34 cellular contexts compared by ENCODE assay signal in genomic region chr16:50800074-50800473, GRCh38. TPM values are rescaled to one million over a fixed set of nuclear protein-coding genes. Genes with fewer than 3 reads are reported as not detected.
DNase-seq lines count a peak whose midpoint lies in the region; ATAC-seq, FAIRE-seq and TF ChIP-seq lines count a peak whose summit lies in the region.
"Had no signal": no experiment of that assay in that cellular context is flagged by ENCODE, and none has a peak within 500 bp of the region (broad histone marks: within the 10 kb centered on the region; RNA-seq: fewer than 3 reads in every experiment).

No MANE protein-coding gene starts in this region.

- H3K79me2 ChIP-seq in neural progenitor cell (ENCODE audit: low read depth) (no peaks in the 10 kb centered on the region), SK-N-SH (ENCODE audit: insufficient read depth) (no peaks in the 10 kb centered on the region)

- H2AFZ ChIP-seq in neural progenitor cell (replicated peaks) (no peak overlapping the region), SK-N-SH (ENCODE audit: low read depth) (no peak overlapping the region)

- TF ChIP-seq EP300 in SK-N-SH (IDR thresholded peaks at IDR 0.05; ENCODE audit: borderline replicate concordance in 1 of 2, low read depth in 1 of 2, low read length in 1 of 2): no peak

- peaks cover 44% of the 10 kb centered on the region for H3K36me3 Mint-ChIP-seq in activated CD4-positive, alpha-beta T cell treated with anti-CD3 and anti-CD28 coated beads, Interleukin-2, amount 10 ng/mL, durations not matched to agents 7 days and 5 days (ENCODE audit: low read depth)
- peaks cover 56% of the 10 kb centered on the region for H3K36me3 Mint-ChIP-seq in activated T-helper 2 cell treated with anti-CD3 and anti-CD28 coated beads, Interferon-gamma antibody, Interleukin-2, Interleukin-4, amounts not matched to agents 10 μg/mL and 5 μg/mL and 100 μg/mL, durations not matched to agents 14 hours and 24 hours and 36 hours (ENCODE audit: low read depth)
- peaks cover 4% of the 10 kb centered on the region for H3K36me3 Mint-ChIP-seq in neural progenitor cell

- H3K27me3 ChIP-seq in neural progenitor cell (no peaks in the 10 kb centered on the region), SK-N-SH (ENCODE audit: insufficient read depth) (no peaks in the 10 kb centered on the region)
- H3K27me3 ChIP-seq: brain microvascular endothelial cell, dorsolateral prefrontal cortex, esophagus squamous epithelium, foreskin keratinocyte, heart right ventricle, right lobe of liver, spleen, tibial artery, vagina had no signal

- TF ChIP-seq RAD21 in SK-N-SH (IDR thresholded peaks at IDR 0.05; ENCODE audit: low read length): no peak

- H3K36me3 ChIP-seq in neural progenitor cell: no peaks in the 10 kb centered on the region
- peaks cover 3 to 27% of the 10 kb centered on the region in 2 experiments for H3K36me3 ChIP-seq in SK-N-SH (replicated peaks in 1 of 2; ENCODE audit: control insufficient read depth in 1 of 2, insufficient read depth in 2 of 2, low read length in 1 of 2)

- peak overlapping the region; percentile 11 for H3K27ac Mint-ChIP-seq in activated CD4-positive, alpha-beta T cell treated with anti-CD3 and anti-CD28 coated beads, Interleukin-2, amount 10 ng/mL, durations not matched to agents 7 days and 5 days
- peak overlapping the region; percentile 8 for H3K27ac Mint-ChIP-seq in activated T-helper 2 cell treated with anti-CD3 and anti-CD28 coated beads, Interferon-gamma antibody, Interleukin-2, Interleukin-4, amounts not matched to agents 10 μg/mL and 5 μg/mL and 100 μg/mL, durations not matched to agents 14 hours and 24 hours and 36 hours
- H3K27ac Mint-ChIP-seq in neural progenitor cell: no peak overlapping the region
- H3K27ac Mint-ChIP-seq: activated naive CD4-positive, alpha-beta T cell treated with anti-CD3 and anti-CD28 coated beads, Interleukin-2, amount 10 ng/mL, durations not matched to agents 7 days and 5 days had no signal

- H3K9me2 ChIP-seq in SK-N-SH: no peaks in the 10 kb centered on the region

- 97% methylated on average over 4 of the region's 4 CpGs for WGBS in SK-N-SH (ENCODE audit: low lambda C conversion rate)

- intact Hi-C loops in activated T-helper 2 cell treated with anti-CD3 and anti-CD28 coated beads, Interferon-gamma antibody, Interleukin-2, Interleukin-4, amounts not matched to agents 10 μg/mL and 5 μg/mL and 100 μg/mL, durations not matched to agents 14 hours and 24 hours and 36 hours (cut with micrococcal nuclease): no loop called here

- TF ChIP-seq CTCF in neural progenitor cell (IDR thresholded peaks at IDR 0.05) (no peak), SK-N-SH (IDR thresholded peaks at IDR 0.05) (no peak)

- H3K4me3 Mint-ChIP-seq in activated CD4-positive, alpha-beta T cell treated with anti-CD3 and anti-CD28 coated beads, Interleukin-2, amount 10 ng/mL, durations not matched to agents 7 days and 5 days: no peak overlapping the region
- no peak overlapping the region for H3K4me3 Mint-ChIP-seq in activated T-helper 2 cell treated with anti-CD3 and anti-CD28 coated beads, Interferon-gamma antibody, Interleukin-2, Interleukin-4, amounts not matched to agents 10 μg/mL and 5 μg/mL and 100 μg/mL, durations not matched to agents 14 hours and 24 hours and 36 hours (ENCODE audit: low read depth)
- no peak overlapping the region for H3K4me3 Mint-ChIP-seq in neural progenitor cell
- H3K4me3 Mint-ChIP-seq: activated naive CD4-positive, alpha-beta T cell treated with anti-CD3 and anti-CD28 coated beads, Interleukin-2, amount 10 ng/mL, durations not matched to agents 7 days and 5 days; naive B cell had no signal

- H3K9ac ChIP-seq in neural progenitor cell (no peak overlapping the region), SK-N-SH (no peak overlapping the region)

- POLR2A ChIA-PET in activated CD4-positive, alpha-beta T cell treated with anti-CD3 and anti-CD28 coated beads, Interleukin-2, amount 10 ng/mL, durations not matched to agents 7 days and 5 days (lab: Charles Lee): no interaction called here
- POLR2A ChIA-PET in SK-N-SH (lab: Yijun Ruan, JAX): no interaction called here

- H3K4me1 ChIP-seq in neural progenitor cell: peaks cover 11% of the 10 kb centered on the region
- peaks cover 0 to 2% of the 10 kb centered on the region in 2 experiments; a peak in 1 of 4 replicates for H3K4me1 ChIP-seq in SK-N-SH (ENCODE audit: control insufficient read depth in 1 of 2, insufficient read depth in 2 of 2, low read depth in 1 of 2, low read length in 1 of 2)
- H3K4me1 ChIP-seq: esophagus squamous epithelium, foreskin keratinocyte, heart right ventricle, prostate gland, right lobe of liver, spleen, tibial artery had no signal

- CTCF ChIA-PET in activated CD4-positive, alpha-beta T cell treated with anti-CD3 and anti-CD28 coated beads, Interleukin-2, amount 10 ng/mL, durations not matched to agents 7 days and 5 days (lab: Charles Lee): no interaction called here
- CTCF ChIA-PET in SK-N-SH (lab: Yijun Ruan, JAX): interaction anchor here (0.8 kb wide), 1 partner anchor 16 kb away, joined by 3 read pairs; no protein-coding TSS in a partner anchor

- no peaks in the 10 kb centered on the region for H4K20me1 ChIP-seq in neural progenitor cell (ENCODE audit: low read depth)
- H4K20me1 ChIP-seq in SK-N-SH (ENCODE audit: insufficient read depth): no peaks in the 10 kb centered on the region

- no peak overlapping the region for H3K27ac ChIP-seq in neural progenitor cell
- no peak overlapping the region for H3K27ac ChIP-seq in SK-N-SH (ENCODE audit: low read depth in 2 of 2, low read length in 1 of 2)
- H3K27ac ChIP-seq: brain microvascular endothelial cell, foreskin keratinocyte, heart right ventricle, prostate gland, right lobe of liver, tibial artery, vagina had no signal

- TF ChIP-seq POLR2A in GM12892 (IDR thresholded peaks at IDR 0.05; ENCODE audit: low read depth, low read length): no peak

- H3K27me3 Mint-ChIP-seq in activated CD4-positive, alpha-beta T cell treated with anti-CD3 and anti-CD28 coated beads, Interleukin-2, amount 10 ng/mL, durations not matched to agents 7 days and 5 days: no peaks in the 10 kb centered on the region
- no peaks in the 10 kb centered on the region for H3K27me3 Mint-ChIP-seq in activated T-helper 2 cell treated with anti-CD3 and anti-CD28 coated beads, Interferon-gamma antibody, Interleukin-2, Interleukin-4, amounts not matched to agents 10 μg/mL and 5 μg/mL and 100 μg/mL, durations not matched to agents 14 hours and 24 hours and 36 hours (ENCODE audit: low read depth)
- H3K27me3 Mint-ChIP-seq in neural progenitor cell (ENCODE audit: insufficient read depth, low read depth): no peaks in the 10 kb centered on the region
- H3K27me3 Mint-ChIP-seq: activated naive CD4-positive, alpha-beta T cell treated with anti-CD3 and anti-CD28 coated beads, Interleukin-2, amount 10 ng/mL, durations not matched to agents 7 days and 5 days; naive B cell had no signal

- DNase-seq in activated CD4-positive, alpha-beta T cell treated with anti-CD3 and anti-CD28 coated beads, Interleukin-2, amount 10 ng/mL, durations not matched to agents 7 days and 5 days: no peak
- no peak for DNase-seq in activated CD4-positive, alpha-beta T cell treated with anti-CD3 and anti-CD28 coated beads, Interleukin-2, amount 50 U/mL, for 1 hour
- DNase-seq in GM12892 (ENCODE audit: insufficient read length) (no peak), neural progenitor cell (ENCODE audit: low spot score) (peak; percentile 58), DMS153 treated with DMSO at 0.1 percent for 48 hours (lab: John Stamatoyannopoulos, UW; ENCODE audit: unreplicated experiment) (no peak), SK-N-SH (no peak)
- no peak for DNase-seq in activated T-helper 2 cell treated with anti-CD3 and anti-CD28 coated beads, Interferon-gamma antibody, Interleukin-2, Interleukin-4, amounts not matched to agents 10 μg/mL and 5 μg/mL and 100 μg/mL, durations not matched to agents 14 hours and 24 hours and 36 hours (ENCODE audit: low spot score)
- DNase-seq: ACHN; activated CD4-positive, CD25-positive, alpha-beta regulatory T cell; activated naive CD4-positive, alpha-beta T cell treated with anti-CD3 and anti-CD28 coated beads, Interleukin-2, amount 10 ng/mL, durations not matched to agents 7 days and 5 days; activated T-cell treated with anti-CD3 and anti-CD28 coated beads, Interleukin-2, amount 50 U/mL, for 48 hours; amygdala; brain microvascular endothelial cell; Caco-2; dorsolateral prefrontal cortex; esophagus squamous epithelium; foreskin keratinocyte; heart right ventricle; kidney; midbrain; naive B cell; NCI-H1436 treated with DMSO at 0.1 percent for 48 hours; NCI-H2081 treated with DMSO at 0.1 percent for 48 hours; NK-92 treated with Interleukin-12 subunit alpha and Interleukin-12 subunit beta, amount 100 ng/mL, for 24 hours; occipital lobe; PC-3; right lobe of liver; spleen; stimulated activated CD8-positive, alpha-beta memory T cell treated with anti-CD3 and anti-CD28 coated beads, Interleukin-4, amount 100 ng/mL, for 48 hours; tibial artery had no signal

- no peak overlapping the region for H3K4me3 ChIP-seq in neural progenitor cell
- H3K4me3 ChIP-seq in SK-N-SH (ENCODE audit: low read depth in 2 of 2, low read length in 1 of 2): no peak overlapping the region
- H3K4me3 ChIP-seq: dorsolateral prefrontal cortex, esophagus squamous epithelium, heart right ventricle, prostate gland, right lobe of liver, spleen, tibial artery, vagina had no signal

- peaks cover 3% of the 10 kb centered on the region for H3K4me1 Mint-ChIP-seq in activated CD4-positive, alpha-beta T cell treated with anti-CD3 and anti-CD28 coated beads, Interleukin-2, amount 10 ng/mL, durations not matched to agents 7 days and 5 days
- peaks cover 4% of the 10 kb centered on the region for H3K4me1 Mint-ChIP-seq in activated T-helper 2 cell treated with anti-CD3 and anti-CD28 coated beads, Interferon-gamma antibody, Interleukin-2, Interleukin-4, amounts not matched to agents 10 μg/mL and 5 μg/mL and 100 μg/mL, durations not matched to agents 14 hours and 24 hours and 36 hours (ENCODE audit: low read depth)
- H3K4me1 Mint-ChIP-seq in neural progenitor cell: peaks cover 2% of the 10 kb centered on the region

- no peaks in the 10 kb centered on the region for H3K9me3 Mint-ChIP-seq in activated CD4-positive, alpha-beta T cell treated with anti-CD3 and anti-CD28 coated beads, Interleukin-2, amount 10 ng/mL, durations not matched to agents 7 days and 5 days
- H3K9me3 Mint-ChIP-seq in activated T-helper 2 cell treated with anti-CD3 and anti-CD28 coated beads, Interferon-gamma antibody, Interleukin-2, Interleukin-4, amounts not matched to agents 10 μg/mL and 5 μg/mL and 100 μg/mL, durations not matched to agents 14 hours and 24 hours and 36 hours: no peaks in the 10 kb centered on the region
- peaks cover 2% of the 10 kb centered on the region for H3K9me3 Mint-ChIP-seq in neural progenitor cell
- H3K9me3 Mint-ChIP-seq: activated naive CD4-positive, alpha-beta T cell treated with anti-CD3 and anti-CD28 coated beads, Interleukin-2, amount 10 ng/mL, durations not matched to agents 7 days and 5 days had no signal

- H3K4me2 ChIP-seq in neural progenitor cell (no peak overlapping the region), SK-N-SH (no peak overlapping the region)

- FAIRE-seq in GM12892 (lab: Jason Lieb, UNC): peak; percentile 50
- FAIRE-seq: G401.6, kidney had no signal

- H3F3A ChIP-seq in neural progenitor cell (ENCODE audit: low read depth) (no peaks in the 10 kb centered on the region), SK-N-SH (replicated peaks; ENCODE audit: insufficient read depth) (no peaks in the 10 kb centered on the region)

- H3K9me3 ChIP-seq in neural progenitor cell (ENCODE audit: low read depth) (no peaks in the 10 kb centered on the region), SK-N-SH (no peaks in the 10 kb centered on the region)
- H3K9me3 ChIP-seq: Caco-2, esophagus squamous epithelium, heart right ventricle, prostate gland, right lobe of liver, spleen, tibial artery, vagina had no signal

- ATAC-seq in GM18498 (IDR thresholded peaks at IDR 0.05; ENCODE audit: unreplicated experiment): no peak
- ATAC-seq: foreskin keratinocyte, heart right ventricle, PC-3, right lobe of liver had no signal

RNA-seq across cellular contexts. Expression of gene CYLD, which starts 58.2 kb away (rescaled TPM):
- 100 to 1,000 TPM; 200 to 222 TPM for total RNA-seq in activated CD4-positive, alpha-beta T cell treated with anti-CD3 and anti-CD28 coated beads, Interleukin-2, amount 10 ng/mL, durations not matched to agents 7 days and 5 days
- 62.8 TPM for polyA plus RNA-seq in GM12892 (2012; ENCODE audit: missing spikeins)
- total RNA-seq in activated T-helper 2 cell treated with anti-CD3 and anti-CD28 coated beads, Interferon-gamma antibody, Interleukin-2, Interleukin-4, amounts not matched to agents 10 μg/mL and 5 μg/mL and 100 μg/mL, durations not matched to agents 14 hours and 24 hours and 36 hours: 189 and 201 TPM in 2 replicates
- total RNA-seq in neural progenitor cell (ENCODE audit: low replicate concordance): 12.5 and 22.0 TPM in 2 replicates
- 6.5 and 8.9 TPM in 2 replicates for polyA plus RNA-seq in SK-N-SH (2012; rRNA removed)
- 10.1 and 11.0 TPM in 2 replicates for polyA plus RNA-seq in SK-N-SH (2012; cell fraction: cytosol; rRNA removed)
- polyA plus RNA-seq in SK-N-SH (2012; cell fraction: nucleus; rRNA removed): 6.1 and 10.5 TPM in 2 replicates
